Comparison of ENCODE assay signal across 12 cellular contexts in the genomic region with DNA sequence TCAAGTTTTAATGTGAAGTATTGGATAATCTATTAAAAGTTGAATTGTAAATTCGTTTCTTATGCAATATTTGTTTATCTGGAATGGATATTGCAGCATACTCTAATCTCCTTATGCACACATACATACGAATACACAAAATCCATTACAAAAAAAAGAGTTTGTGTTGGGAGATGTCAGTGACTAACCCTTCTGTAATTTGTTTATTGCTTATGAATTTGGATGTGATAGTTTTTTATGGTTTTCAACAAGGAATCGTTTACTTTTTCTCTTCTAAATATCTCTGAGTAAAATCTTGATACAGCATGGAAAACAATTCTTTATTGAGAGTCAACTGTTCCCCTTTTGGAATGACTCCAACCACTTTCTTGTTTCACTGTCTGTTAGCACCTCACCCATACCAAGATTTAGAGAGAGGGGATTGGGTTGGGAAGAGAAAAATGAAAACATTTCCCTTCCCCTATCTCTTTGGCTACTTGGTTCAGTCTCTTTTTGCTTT. TPM values are rescaled to one million over a fixed set of nuclear protein-coding genes. Genes with fewer than 3 reads are reported as not detected.
DNase-seq lines count a peak whose midpoint lies in the region; ATAC-seq and TF ChIP-seq lines count a peak whose summit lies in the region.
"Had no signal": no experiment of that assay in that cellular context is flagged by ENCODE, and none has a peak within 500 bp of the region (broad histone marks: within the 10 kb centered on the region; RNA-seq: fewer than 3 reads in every experiment).

No MANE protein-coding gene starts in this region.

- TF ChIP-seq CTCF in VCaP (conservative IDR thresholded peaks at IDR 0.05), result no peak
- TF ChIP-seq CTCF in left lung (IDR thresholded peaks at IDR 0.05), result no peak
- no peak for TF ChIP-seq CTCF in gastrocnemius medialis (IDR thresholded peaks at IDR 0.05 in 4 of 5, conservative IDR thresholded peaks at IDR 0.05 in 1 of 5)

- H3K9me3 ChIP-seq in KOPT-K1 (ENCODE audit: insufficient read depth, low read length, poor library complexity, severe bottlenecking) (no peaks in the 10 kb centered on the region), left lung (no peaks in the 10 kb centered on the region), gastrocnemius medialis (no peaks in the 10 kb centered on the region)

- H3K27ac ChIP-seq in KOPT-K1 (ENCODE audit: low read depth, low read length, poor library complexity, severe bottlenecking), result peak overlapping the region; percentile 1
- H3K27ac ChIP-seq in VCaP, result peak overlapping the region; percentile 89
- peak overlapping the region; percentile 11 to 39 for H3K27ac ChIP-seq in left lung
- no peak overlapping the region for H3K27ac ChIP-seq in gastrocnemius medialis

- no peak overlapping the region for H3K4me3 ChIP-seq in left lung
- no peak overlapping the region for H3K4me3 ChIP-seq in gastrocnemius medialis

- H3K36me3 ChIP-seq in KOPT-K1 (ENCODE audit: insufficient read depth, low read length), result no peaks in the 10 kb centered on the region
- no peaks in the 10 kb centered on the region for H3K36me3 ChIP-seq in left lung
- H3K36me3 ChIP-seq in gastrocnemius medialis, result no peaks in the 10 kb centered on the region

- in situ Hi-C loops in gastrocnemius medialis (cut with MboI; ENCODE audit: low sequenced_read_pairs in 4 of 4), result no loop called here

- TF ChIP-seq POLR2A in gastrocnemius medialis (IDR thresholded peaks at IDR 0.05), result no peak

- ATAC-seq in left lung (no peak), gastrocnemius medialis (no peak)

- peak; percentile 81 for DNase-seq in DMS 273 (lab: John Stamatoyannopoulos, UW; ENCODE audit: unreplicated experiment)
- no peak for DNase-seq in left lung
- DNase-seq in gastrocnemius medialis, result no peak
- DNase-seq in NCI-H510A (lab: John Stamatoyannopoulos, UW), result no peak
- no peak for DNase-seq in SHP77 treated with DMSO at 0.1 percent for 48 hours (lab: John Stamatoyannopoulos, UW)
- DNase-seq in AG20443 (ENCODE audit: low spot score), result no peak
- DNase-seq: foreskin melanocyte, NCI-H1436 treated with DMSO at 0.1 percent for 48 hours, occipital lobe, T-helper 9 cell had no signal

- intact Hi-C loops in left lung (cut with DNase I) (no loop called here), gastrocnemius medialis (cut with DNase I; ENCODE audit: low total_unique reads) (no loop called here)

- H3K4me1 ChIP-seq in left lung (peaks cover 29 to 89% of the 10 kb centered on the region in 2 donors), gastrocnemius medialis (peaks cover 0 to 23% of the 10 kb centered on the region in 2 donors)

- H3K27me3 ChIP-seq in left lung, result no peaks in the 10 kb centered on the region
- no peaks in the 10 kb centered on the region for H3K27me3 ChIP-seq in gastrocnemius medialis

RNA-seq across cellular contexts. Expression of a gene that starts 9.4 kb away (rescaled TPM):
- total RNA-seq in left lung (10 to 100 TPM; 45.1 to 60.2 TPM), gastrocnemius medialis (10 to 100 TPM in 2 of 4 donors, 1 to 10 TPM in 2; 7.2 to 33.4 (median 14.3) TPM)

RNA-seq across cellular contexts. Expression of a gene that starts 41.5 kb away (rescaled TPM):
- total RNA-seq in left lung, result 100 to 1,000 TPM; 158 to 242 TPM
- total RNA-seq in gastrocnemius medialis, result 100 to 1,000 TPM in 1 of 4 donors, 10 to 100 TPM in 3; 53.0 to 145 (median 78.0) TPM

Comparison
In these comparisons a context has a peak if more than half of its experiments do, and no peak if none do; other contexts are left out.
1. H3K27ac ChIP-seq: peak in KOPT-K1 (single experiment), VCaP (single experiment) and left lung (2 of 2); none in gastrocnemius medialis (0 of 4).